Comparison of ENCODE assay signal across 27 cellular contexts in the genomic region with DNA sequence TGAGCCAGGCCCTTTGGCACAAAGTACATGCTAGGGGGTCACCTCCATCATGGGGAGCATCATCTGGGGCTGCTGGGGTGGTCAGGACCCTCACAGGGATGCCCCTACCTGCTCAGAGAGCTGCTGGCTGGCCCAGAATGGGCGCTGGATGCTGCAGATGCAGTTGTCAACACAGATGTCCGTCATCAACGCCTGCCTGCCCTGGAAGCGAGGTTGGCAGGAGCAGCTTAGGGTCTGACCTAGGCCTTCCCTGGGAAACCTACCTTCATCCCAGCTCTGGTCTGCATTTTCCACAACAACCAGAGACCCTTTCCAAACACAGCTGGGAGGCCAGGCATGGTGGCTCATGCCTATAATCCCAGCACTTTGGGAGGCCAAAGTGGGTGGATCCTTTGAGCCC.
"Had no signal": no experiment of that assay in that cellular context is flagged by ENCODE, and none has a peak within 500 bp of the region (broad histone marks: within the 10 kb centered on the region; RNA-seq: fewer than 3 reads in every experiment).

No MANE protein-coding gene starts in this region.

- H3K27ac Mint-ChIP-seq: naive B cell; natural killer cell; nephron progenitor cell; neural progenitor cell; stimulated activated naive B cell treated with anti-CD40 and anti-IgM and Interleukin-4, amounts not matched to agents 10 μg/mL and 1 μg/mL and 100 μg/mL, for 72 hours had no signal

- H3K9me3 ChIP-seq: left ventricle myocardium inferior, ovary, prostate gland, testis, thyroid gland, transverse colon, upper lobe of right lung had no signal

- H3K4me2 ChIP-seq: hepatocyte, neural progenitor cell had no signal

- H3K27me3 ChIP-seq: hepatocyte, neural progenitor cell, ovary, testis, thyroid gland, upper lobe of right lung had no signal

- H3K4me3 ChIP-seq: hepatocyte, left ventricle myocardium inferior, lung, neural progenitor cell, ovary, prostate gland, skin epidermis, stomach, testis, thyroid gland, transverse colon, upper lobe of right lung had no signal

- H3K36me3 Mint-ChIP-seq: mesothelial cell of epicardium; naive B cell; natural killer cell; neural progenitor cell; stimulated activated naive B cell treated with anti-CD40 and anti-IgM and Interleukin-4, amounts not matched to agents 10 μg/mL and 1 μg/mL and 100 μg/mL, for 72 hours had no signal

- H3K36me3 ChIP-seq: left ventricle myocardium inferior, neural progenitor cell, ovary, prostate gland, stomach, thyroid gland, transverse colon, upper lobe of right lung had no signal

- ATAC-seq: natural killer cell; right cardiac atrium; sciatic nerve; stimulated activated naive B cell treated with anti-CD40 and anti-IgM and Interleukin-4, amounts not matched to agents 10 μg/mL and 1 μg/mL and 100 μg/mL, for 72 hours; stimulated activated naive CD8-positive, alpha-beta T cell treated with anti-CD3 and anti-CD28 coated beads, Interleukin-15, Interleukin-2, amounts not matched to agents 100 U/mL and 50 U/mL, for 24 hours; upper lobe of right lung had no signal

- H3K4me1 ChIP-seq: left ventricle myocardium inferior, prostate gland, stomach, testis, thyroid gland, transverse colon, upper lobe of right lung had no signal

- H3K9ac ChIP-seq: neural progenitor cell had no signal

- H3K27ac ChIP-seq: hepatocyte, left ventricle myocardium inferior, neural progenitor cell, ovary, prostate gland, skin epidermis, stomach, testis, thyroid gland, transverse colon, upper lobe of right lung had no signal

- DNase-seq: islet precursor cell; left ventricle myocardium inferior; mesendoderm; naive B cell; natural killer cell; nephron progenitor cell; ovary; retina; right cardiac atrium; stimulated activated CD4-positive, alpha-beta T cell treated with anti-CD3 and anti-CD28 coated beads, Interleukin-12 subunit alpha, Interleukin-12 subunit beta, amount 100 ng/mL, for 4 hours; stimulated activated CD4-positive, alpha-beta T cell treated with anti-CD3 and anti-CD28 coated beads, Interleukin-15, amount 100 ng/mL, for 24 hours; stimulated activated CD4-positive, alpha-beta T cell treated with anti-CD3 and anti-CD28 coated beads, Interleukin-2, amount 100 ng/mL, for 24 hours; stimulated activated CD4-positive, alpha-beta T cell treated with anti-CD3 and anti-CD28 coated beads, Interleukin-4, amount 100 ng/mL, for 1 hour; stimulated activated naive B cell treated with anti-CD40 and anti-IgM and Interleukin-4, amounts not matched to agents 10 μg/mL and 1 μg/mL and 100 μg/mL, for 72 hours; stimulated activated naive CD8-positive, alpha-beta T cell treated with anti-CD3 and anti-CD28 coated beads, Interleukin-15, Interleukin-2, amounts not matched to agents 100 U/mL and 50 U/mL, for 24 hours; stomach; testis; thyroid gland; transverse colon; upper lobe of right lung had no signal

- H3K4me3 Mint-ChIP-seq: mesothelial cell of epicardium; naive B cell; natural killer cell; nephron progenitor cell; neural progenitor cell; stimulated activated naive B cell treated with anti-CD40 and anti-IgM and Interleukin-4, amounts not matched to agents 10 μg/mL and 1 μg/mL and 100 μg/mL, for 72 hours had no signal

- H3K9me3 Mint-ChIP-seq: natural killer cell had no signal
